Comparison of ENCODE assay signal across 12 cellular contexts in the genomic region with DNA sequence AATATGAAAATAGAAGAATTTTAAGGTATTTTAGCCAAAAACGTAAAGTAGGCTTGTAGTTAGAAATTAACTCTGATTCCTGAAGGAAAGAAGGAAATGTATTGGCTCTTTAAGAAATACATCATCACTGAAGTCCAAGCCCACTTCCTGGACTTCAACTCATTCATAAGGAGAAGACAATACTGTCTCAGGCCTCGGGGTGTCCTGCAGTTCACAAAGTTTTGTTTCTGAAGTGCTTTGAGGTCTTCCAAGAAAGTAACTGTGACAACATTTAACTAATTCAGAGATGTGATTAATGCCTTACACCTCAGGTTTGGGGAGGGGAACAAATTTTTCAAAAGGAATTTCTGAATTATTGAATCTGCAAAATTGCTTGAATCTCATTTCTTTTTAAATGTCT.
DNase-seq lines count a peak whose midpoint lies in the region; ATAC-seq, FAIRE-seq and TF ChIP-seq lines count a peak whose summit lies in the region.
"Had no signal": no experiment of that assay in that cellular context is flagged by ENCODE, and none has a peak within 500 bp of the region (broad histone marks: within the 10 kb centered on the region; RNA-seq: fewer than 3 reads in every experiment).

No MANE protein-coding gene starts in this region.

- no peak overlapping the region for H3K27ac ChIP-seq in small intestine (ENCODE audit: low read depth in 1 of 2, low read length in 1 of 2)
- H3K27ac ChIP-seq: foreskin keratinocyte had no signal

- FAIRE-seq in H54 (lab: Jason Lieb, UNC) (no peak), small intestine (lab: Jason Lieb, UNC) (no peak)
- FAIRE-seq: pancreas had no signal

- TF ChIP-seq CTCF in fibroblast of villous mesenchyme (IDR thresholded peaks at IDR 0.05; ENCODE audit: insufficient read depth, low read depth, low read length), result no peak

- DNase-seq in H54 (ENCODE audit: insufficient read length, low spot score) (peak; percentile 53), SKM-1 treated with dmso at 0.1 percent for 144 hours (lab: John Stamatoyannopoulos, UW; ENCODE audit: unreplicated experiment) (peak; percentile 35), fibroblast of villous mesenchyme (ENCODE audit: low read depth) (peak; percentile 51), small intestine (peak; percentile 28), NCI-H524 treated with DMSO at 0.1 percent for 48 hours (lab: John Stamatoyannopoulos, UW) (no peak), NCI-H2029 treated with DMSO at 0.1 percent for 48 hours (lab: John Stamatoyannopoulos, UW) (no peak)
- DNase-seq: pancreas had no signal

- TF ChIP-seq POLR2A in H54 (IDR thresholded peaks at IDR 0.05; ENCODE audit: low read depth, low read length), result no peak

- peaks cover 2 to 4% of the 10 kb centered on the region in 2 donors for H3K4me1 ChIP-seq in small intestine (ENCODE audit: control insufficient read depth in 2 of 2, insufficient read depth in 1 of 2, low read depth in 1 of 2, low read length in 1 of 2)

- WGBS in small intestine, 3 donors, result 8 to 23% (median 12%) methylated on average over 2 of the region's 2 CpGs

- no peaks in the 10 kb centered on the region for H3K9me3 ChIP-seq in small intestine (ENCODE audit: control insufficient read depth, low read depth)
- H3K9me3 ChIP-seq: pancreas had no signal

- no peak for ATAC-seq in HG03039 (IDR thresholded peaks at IDR 0.05; ENCODE audit: unreplicated experiment)
- no peak for ATAC-seq in HG03175 (IDR thresholded peaks at IDR 0.05; ENCODE audit: unreplicated experiment)
- ATAC-seq: Panc1; stimulated activated memory B cell treated with anti-CD40 and anti-IgM and Interleukin-4, amounts not matched to agents 10 μg/mL and 1 μg/mL and 100 μg/mL, for 72 hours had no signal

- no peaks in the 10 kb centered on the region for H3K27me3 ChIP-seq in small intestine (ENCODE audit: control insufficient read depth in 2 of 2, insufficient read depth in 2 of 2, low read length in 2 of 2)
- H3K27me3 ChIP-seq: foreskin keratinocyte, pancreas had no signal

- H3K36me3 ChIP-seq in small intestine (ENCODE audit: control insufficient read depth in 2 of 2, insufficient read depth in 2 of 2, low read length in 2 of 2), result no peaks in the 10 kb centered on the region
- H3K36me3 ChIP-seq: pancreas had no signal

- H3K4me3 ChIP-seq in fibroblast of villous mesenchyme (ENCODE audit: low read depth, low read length) (no peak overlapping the region), small intestine (ENCODE audit: low read depth in 1 of 2, low read length in 2 of 2) (no peak overlapping the region)

Comparison
In these comparisons a context has a peak if more than half of its experiments do, and no peak if none do; other contexts are left out.
1. DNase-seq: peak in H54 (single experiment), SKM-1 treated with dmso at 0.1 percent for 144 hours (single experiment), fibroblast of villous mesenchyme (single experiment) and small intestine (single experiment); none in NCI-H524 treated with DMSO at 0.1 percent for 48 hours (single experiment) and NCI-H2029 treated with DMSO at 0.1 percent for 48 hours (single experiment).